Comparison of ENCODE assay signal across 10 cellular contexts in the genomic region with DNA sequence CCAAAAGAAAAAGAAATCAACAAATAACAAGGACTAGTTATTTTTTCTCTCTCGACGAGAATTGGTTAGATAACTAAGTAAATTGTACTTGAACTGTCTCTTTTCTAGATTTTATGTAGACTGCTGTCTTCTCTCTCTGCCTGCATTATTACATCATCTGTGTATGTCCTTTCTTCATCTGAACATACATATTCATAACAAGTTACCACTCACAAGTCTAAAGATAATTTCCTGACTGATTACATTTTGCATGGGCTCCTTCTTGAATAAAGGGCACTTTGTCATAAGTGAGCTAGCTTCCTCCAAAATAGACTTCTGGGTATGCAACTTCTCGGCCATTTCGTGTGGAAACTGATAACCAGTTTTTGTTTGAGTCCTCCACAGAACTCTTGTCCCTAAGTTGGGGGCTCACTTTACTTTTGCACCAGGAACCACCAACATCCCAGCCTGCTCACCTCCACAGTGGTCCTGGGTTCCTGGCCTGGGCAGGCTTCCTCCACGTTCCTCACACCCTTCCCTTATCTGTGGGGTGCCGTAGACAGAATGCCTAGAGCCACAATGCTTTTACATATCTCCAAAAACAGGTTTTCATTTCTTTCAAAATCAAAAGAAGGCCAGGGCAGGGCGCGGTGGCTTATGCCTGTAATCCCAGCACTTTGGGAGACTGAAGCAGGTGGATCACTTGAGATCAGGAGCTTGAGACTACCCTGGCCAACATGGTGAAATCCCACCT. TPM values are rescaled to one million over a fixed set of nuclear protein-coding genes. Genes with fewer than 3 reads are reported as not detected.
DNase-seq lines count a peak whose midpoint lies in the region; ATAC-seq, FAIRE-seq and TF ChIP-seq lines count a peak whose summit lies in the region.
"Had no signal": no experiment of that assay in that cellular context is flagged by ENCODE, and none has a peak within 500 bp of the region (broad histone marks: within the 10 kb centered on the region; RNA-seq: fewer than 3 reads in every experiment).

No MANE protein-coding gene starts in this region.

- DNase-seq in activated CD4-positive, alpha-beta T cell treated with anti-CD3 and anti-CD28 coated beads for 36 hours, result no peak
- no peak for DNase-seq in activated CD4-positive, alpha-beta T cell treated with anti-CD3 and anti-CD28 coated beads, Interleukin-2, amount 50 U/mL, for 48 hours
- no peak for DNase-seq in activated CD4-positive, alpha-beta memory T cell treated with anti-CD3 and anti-CD28 coated beads, Interleukin-2, amount 10 ng/mL, durations not matched to agents 7 days and 5 days
- DNase-seq in immature natural killer cell (no peak), stomach (no peak), GM12891 (ENCODE audit: insufficient read length, low spot score) (no peak), NCI-H510A (lab: John Stamatoyannopoulos, UW) (no peak), NCI-H2081 (lab: John Stamatoyannopoulos, UW) (no peak)
- DNase-seq: NCI-H2107 had no signal

- peak in 1 of 7 experiments; percentile 2 for TF ChIP-seq CTCF in stomach (IDR thresholded peaks at IDR 0.05)

- ATAC-seq in activated CD4-positive, alpha-beta T cell treated with anti-CD3 and anti-CD28 coated beads for 36 hours, result no peak

- intact Hi-C loops in activated CD4-positive, alpha-beta T cell treated with anti-CD3 and anti-CD28 coated beads for 36 hours (cut with DNase I, micrococcal nuclease), result no loop called here
- intact Hi-C loops in stomach (cut with DNase I; ENCODE audit: low total_unique reads), result no loop called here

- no peak overlapping the region for H3K4me3 Mint-ChIP-seq in activated CD4-positive, alpha-beta T cell treated with anti-CD3 and anti-CD28 coated beads for 36 hours
- no peak overlapping the region for H3K4me3 Mint-ChIP-seq in activated CD4-positive, alpha-beta memory T cell treated with anti-CD3 and anti-CD28 coated beads, Interleukin-2, amount 10 ng/mL, durations not matched to agents 7 days and 5 days
- no peak overlapping the region for H3K4me3 Mint-ChIP-seq in immature natural killer cell

- peaks cover 0 to 58% (median 17%) of the 10 kb centered on the region in 4 donors for H3K4me1 ChIP-seq in stomach

- CTCF ChIA-PET in activated CD4-positive, alpha-beta T cell treated with anti-CD3 and anti-CD28 coated beads for 36 hours (lab: Charles Lee), result interaction anchor here (1.0 to 4.3 kb wide), 3 partner anchors 18 to 42 kb away, joined by 3 to 27 read pairs (median 3); no protein-coding TSS in a partner anchor
- CTCF ChIA-PET in activated CD4-positive, alpha-beta memory T cell treated with anti-CD3 and anti-CD28 coated beads, Interleukin-2, amount 10 ng/mL, durations not matched to agents 7 days and 5 days (lab: Charles Lee), result interaction anchor here (1.0 kb wide), 1 partner anchor 18 kb away, joined by 3 read pairs; no protein-coding TSS in a partner anchor

- no peak overlapping the region for H3K4me3 ChIP-seq in stomach

- TF ChIP-seq EP300 in stomach (IDR thresholded peaks at IDR 0.05), result no peak

- no peak for FAIRE-seq in GM12891 (lab: Jason Lieb, UNC)
- FAIRE-seq: GM19239 had no signal

- TF ChIP-seq POLR2A in stomach (IDR thresholded peaks at IDR 0.05) (no peak), GM12891 (IDR thresholded peaks at IDR 0.05; ENCODE audit: low read depth, low read length) (no peak)

- peaks cover 57% of the 10 kb centered on the region for H3K4me1 Mint-ChIP-seq in activated CD4-positive, alpha-beta T cell treated with anti-CD3 and anti-CD28 coated beads for 36 hours
- H3K4me1 Mint-ChIP-seq in activated CD4-positive, alpha-beta memory T cell treated with anti-CD3 and anti-CD28 coated beads, Interleukin-2, amount 10 ng/mL, durations not matched to agents 7 days and 5 days, result peaks cover 79% of the 10 kb centered on the region
- H3K4me1 Mint-ChIP-seq in immature natural killer cell, result peaks cover 19 to 23% of the 10 kb centered on the region in 2 donors

- no peaks in the 10 kb centered on the region for H3K27me3 ChIP-seq in stomach

- POLR2A ChIA-PET in activated CD4-positive, alpha-beta T cell treated with anti-CD3 and anti-CD28 coated beads for 36 hours (lab: Charles Lee), result no interaction called here
- POLR2A ChIA-PET in activated CD4-positive, alpha-beta memory T cell treated with anti-CD3 and anti-CD28 coated beads, Interleukin-2, amount 10 ng/mL, durations not matched to agents 7 days and 5 days (lab: Charles Lee), result interaction anchor here (1.1 to 4.8 kb wide), 2 partner anchors 19 to 85 kb away, joined by 3 to 50 read pairs; a partner anchor contains a TSS

- H3K27ac Mint-ChIP-seq in activated CD4-positive, alpha-beta T cell treated with anti-CD3 and anti-CD28 coated beads for 36 hours, result peak overlapping the region; percentile 83
- peak overlapping the region; percentile 92 for H3K27ac Mint-ChIP-seq in activated CD4-positive, alpha-beta memory T cell treated with anti-CD3 and anti-CD28 coated beads, Interleukin-2, amount 10 ng/mL, durations not matched to agents 7 days and 5 days
- H3K27ac Mint-ChIP-seq in immature natural killer cell, result peak overlapping the region; percentile 24 to 99 (median 85)

- no peaks in the 10 kb centered on the region for H3K9me3 Mint-ChIP-seq in activated CD4-positive, alpha-beta T cell treated with anti-CD3 and anti-CD28 coated beads for 36 hours (ENCODE audit: low read depth)
- no peaks in the 10 kb centered on the region for H3K9me3 Mint-ChIP-seq in activated CD4-positive, alpha-beta memory T cell treated with anti-CD3 and anti-CD28 coated beads, Interleukin-2, amount 10 ng/mL, durations not matched to agents 7 days and 5 days
- no peaks in the 10 kb centered on the region for H3K9me3 Mint-ChIP-seq in immature natural killer cell

- H3K36me3 ChIP-seq in stomach, result no peaks in the 10 kb centered on the region

- H3K27me3 Mint-ChIP-seq in activated CD4-positive, alpha-beta T cell treated with anti-CD3 and anti-CD28 coated beads for 36 hours, result no peaks in the 10 kb centered on the region
- H3K27me3 Mint-ChIP-seq in activated CD4-positive, alpha-beta memory T cell treated with anti-CD3 and anti-CD28 coated beads, Interleukin-2, amount 10 ng/mL, durations not matched to agents 7 days and 5 days, result no peaks in the 10 kb centered on the region
- peaks cover 0 to 3% (median 3%) of the 10 kb centered on the region in 3 donors for H3K27me3 Mint-ChIP-seq in immature natural killer cell (ENCODE audit: low read depth in 3 of 3)

- H3K36me3 Mint-ChIP-seq in activated CD4-positive, alpha-beta T cell treated with anti-CD3 and anti-CD28 coated beads for 36 hours (ENCODE audit: low read depth), result no peaks in the 10 kb centered on the region
- H3K36me3 Mint-ChIP-seq in activated CD4-positive, alpha-beta memory T cell treated with anti-CD3 and anti-CD28 coated beads, Interleukin-2, amount 10 ng/mL, durations not matched to agents 7 days and 5 days (ENCODE audit: low read depth), result peaks cover 3% of the 10 kb centered on the region
- peaks cover 0 to 4% (median 0%) of the 10 kb centered on the region in 3 donors for H3K36me3 Mint-ChIP-seq in immature natural killer cell

- 53 to 77% (median 68%) methylated on average over 8 of the region's 8 CpGs for WGBS in stomach, 5 donors

- H3K9me3 ChIP-seq in stomach, result no peaks in the 10 kb centered on the region

- H3K27ac ChIP-seq in stomach, result peak overlapping the region; percentile 68 to 85 (median 74)

TF ChIP-seq in GM12891, 5 proteins besides CTCF, POLR2A, EP300 and RAD21:
- TF ChIP-seq POLR2AphosphoS5 (IDR thresholded peaks at IDR 0.05; ENCODE audit: low read depth, low read length), result no peak
- no peak for TF ChIP-seq SPI1 (IDR thresholded peaks at IDR 0.05; ENCODE audit: low read depth, low read length)
- TF ChIP-seq PAX5 (IDR thresholded peaks at IDR 0.05; ENCODE audit: insufficient read depth, low read length, severe bottlenecking), result no peak
- no peak for TF ChIP-seq TAF1 (IDR thresholded peaks at IDR 0.05; ENCODE audit: low read depth, low read length)
- no peak for TF ChIP-seq POU2F2 (IDR thresholded peaks at IDR 0.05; ENCODE audit: low read depth, low read length)

RNA-seq across cellular contexts. Expression of a gene that starts 6.2 kb away (rescaled TPM):
- total RNA-seq in activated CD4-positive, alpha-beta T cell treated with anti-CD3 and anti-CD28 coated beads for 36 hours, result 10 to 100 TPM; 91.3 to 91.9 TPM
- 10 to 100 TPM; 49.1 to 53.2 TPM for total RNA-seq in activated CD4-positive, alpha-beta memory T cell treated with anti-CD3 and anti-CD28 coated beads, Interleukin-2, amount 10 ng/mL, durations not matched to agents 7 days and 5 days
- polyA plus RNA-seq in immature natural killer cell, result 10 to 100 TPM; 39.3 to 62.7 (median 51.1) TPM
- 100 to 1,000 TPM in 1 of 5 donors, 10 to 100 TPM in 3, 1 to 10 TPM in 1; 9.6 to 108 (median 21.4) TPM for total RNA-seq in stomach
- polyA plus RNA-seq in stomach, result 10 to 100 TPM; 31.0 to 37.9 (median 32.6) TPM
- 50.6 TPM for polyA plus RNA-seq in GM12891 (2012; ENCODE audit: low read depth, missing spikeins)

RNA-seq across cellular contexts. Expression of a gene that starts 21.5 kb away (rescaled TPM):
- 1 to 10 TPM; 3.5 to 7.0 TPM for total RNA-seq in activated CD4-positive, alpha-beta T cell treated with anti-CD3 and anti-CD28 coated beads for 36 hours
- total RNA-seq in activated CD4-positive, alpha-beta memory T cell treated with anti-CD3 and anti-CD28 coated beads, Interleukin-2, amount 10 ng/mL, durations not matched to agents 7 days and 5 days, result 1 to 10 TPM; 9.2 to 9.9 TPM
- polyA plus RNA-seq in immature natural killer cell (under 1 TPM in 1 of 3 donors, not detected in 2; 0.34 TPM), stomach (1 to 10 TPM; 1.9 to 5.4 (median 4.4) TPM)
- total RNA-seq in stomach, result 100 to 1,000 TPM in 1 of 5 donors, 10 to 100 TPM in 2, 1 to 10 TPM in 1, under 1 TPM in 1; 0.29 to 119 (median 21.0) TPM
- polyA plus RNA-seq in GM12891 (2012; ENCODE audit: low read depth, missing spikeins), result 2.5 TPM
